In the genomic region with DNA sequence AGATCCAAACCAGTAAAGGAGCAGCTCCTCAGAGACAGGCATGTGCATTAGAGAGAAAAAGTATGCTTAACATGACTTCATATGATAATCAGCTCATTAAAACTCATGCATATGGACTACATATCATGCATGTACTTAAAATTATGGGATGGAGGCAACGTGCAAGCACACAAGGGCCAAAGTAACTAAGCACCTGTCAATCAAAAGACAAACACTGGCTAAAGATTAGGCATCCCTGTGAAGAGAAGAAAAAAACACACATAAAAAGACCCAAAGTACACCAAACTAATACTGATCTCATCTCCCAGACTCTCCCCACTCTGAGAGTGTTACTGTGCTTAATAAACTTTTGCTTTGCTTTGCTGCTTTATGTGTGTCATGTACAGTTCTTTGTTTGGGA, we compare ENCODE assay signal across 4 cellular contexts.
DNase-seq lines count a peak whose midpoint lies in the region; ATAC-seq, FAIRE-seq and TF ChIP-seq lines count a peak whose summit lies in the region.
"Not testable (repeated sequence)": the region's sequence is repeated elsewhere in the genome, so short reads cannot be mapped to it uniquely, and the experiment has no call there.

No MANE protein-coding gene starts in this region.

- DNase-seq in CD8-positive, alpha-beta T cell; HEK293T (ENCODE audit: extremely low spot score); stimulated activated naive B cell treated with anti-CD40 and anti-IgM and Interleukin-4, amounts not matched to agents 10 μg/mL and 1 μg/mL and 100 μg/mL, for 72 hours: not testable (repeated sequence)
- peak in 1 of 4 experiments; percentile 27 for DNase-seq in K562 (ENCODE audit: extremely low read depth in 1 of 4, low spot score in 3 of 4)

- TF ChIP-seq CTCF in CD8-positive, alpha-beta T cell (IDR thresholded peaks at IDR 0.05); K562 (IDR thresholded peaks at IDR 0.05 in 2 of 3, conservative IDR thresholded peaks at IDR 0.05 in 1 of 3; ENCODE audit: insufficient read depth in 2 of 3, low read depth in 1 of 3, low read length in 3 of 3): not testable (repeated sequence)

- not testable (repeated sequence) for H3K9me1 ChIP-seq in K562 (ENCODE audit: control insufficient read depth, insufficient read depth, low read length)

- H3K27me3 ChIP-seq in CD8-positive, alpha-beta T cell (ENCODE audit: insufficient read depth, low read length); K562 (ENCODE audit: control insufficient read depth in 2 of 2, insufficient read depth in 2 of 2, low read length in 2 of 2): not testable (repeated sequence)

- intact Hi-C loops in CD8-positive, alpha-beta T cell (cut with DNase I, micrococcal nuclease); K562 (cut with micrococcal nuclease): not testable (repeated sequence)

- peak overlapping the region; percentile 78 for H3K27ac Mint-ChIP-seq in CD8-positive, alpha-beta T cell
- peak overlapping the region; percentile 65 for H3K27ac Mint-ChIP-seq in stimulated activated naive B cell treated with anti-CD40 and anti-IgM and Interleukin-4, amounts not matched to agents 10 μg/mL and 1 μg/mL and 100 μg/mL, for 72 hours

- not testable (repeated sequence) for H3K9me3 Mint-ChIP-seq in CD8-positive, alpha-beta T cell; stimulated activated naive B cell treated with anti-CD40 and anti-IgM and Interleukin-4, amounts not matched to agents 10 μg/mL and 1 μg/mL and 100 μg/mL, for 72 hours

- peaks cover 29% of the 10 kb centered on the region for H3K36me3 Mint-ChIP-seq in CD8-positive, alpha-beta T cell
- H3K36me3 Mint-ChIP-seq in stimulated activated naive B cell treated with anti-CD40 and anti-IgM and Interleukin-4, amounts not matched to agents 10 μg/mL and 1 μg/mL and 100 μg/mL, for 72 hours = not testable (repeated sequence)

- not testable (repeated sequence) for H3K27me3 Mint-ChIP-seq in CD8-positive, alpha-beta T cell (ENCODE audit: low read depth); stimulated activated naive B cell treated with anti-CD40 and anti-IgM and Interleukin-4, amounts not matched to agents 10 μg/mL and 1 μg/mL and 100 μg/mL, for 72 hours

- H4K20me1 ChIP-seq in K562 (replicated peaks; ENCODE audit: control insufficient read depth, insufficient read depth, low read length) = not testable (repeated sequence)

- not testable (repeated sequence) for H3K27ac ChIP-seq in CD8-positive, alpha-beta T cell (ENCODE audit: low read depth, low read length); K562 (ENCODE audit: extremely low read depth, low read depth, low read length)

- H3K4me2 ChIP-seq in K562 (ENCODE audit: insufficient read depth, low read length) = not testable (repeated sequence)

- H3K36me3 ChIP-seq in CD8-positive, alpha-beta T cell (ENCODE audit: insufficient read depth, low read length); K562 (ENCODE audit: control insufficient read depth, insufficient read depth, low read length): not testable (repeated sequence)

- not testable (repeated sequence) for TF ChIP-seq EP300 in K562 (IDR thresholded peaks at IDR 0.05; ENCODE audit: low read length)

- in situ Hi-C loops in K562 (cut with MboI) = not testable (repeated sequence)

- not testable (repeated sequence) for H3K9me3 ChIP-seq in CD8-positive, alpha-beta T cell (ENCODE audit: low read length); K562 (replicated peaks; ENCODE audit: control insufficient read depth, insufficient read depth, low read depth, low read length)

- not testable (repeated sequence) for H3K4me1 ChIP-seq in CD8-positive, alpha-beta T cell (ENCODE audit: insufficient read depth, low read length); K562 (replicated peaks in 1 of 2; ENCODE audit: control insufficient read depth in 2 of 2, insufficient read depth in 2 of 2, low read length in 2 of 2)

- not testable (repeated sequence) for H3K79me2 ChIP-seq in K562 (ENCODE audit: control insufficient read depth, insufficient read depth, low read length)

- not testable (repeated sequence) for ATAC-seq in CD8-positive, alpha-beta T cell; K562; stimulated activated naive B cell treated with anti-CD40 and anti-IgM and Interleukin-4, amounts not matched to agents 10 μg/mL and 1 μg/mL and 100 μg/mL, for 72 hours (replicated peaks)

- peaks cover 13% of the 10 kb centered on the region for H3K4me1 Mint-ChIP-seq in CD8-positive, alpha-beta T cell (ENCODE audit: low read depth)
- H3K4me1 Mint-ChIP-seq in stimulated activated naive B cell treated with anti-CD40 and anti-IgM and Interleukin-4, amounts not matched to agents 10 μg/mL and 1 μg/mL and 100 μg/mL, for 72 hours = not testable (repeated sequence)

- H2AFZ ChIP-seq in K562 (ENCODE audit: low read depth, low read length) = not testable (repeated sequence)

- POLR2A ChIA-PET in CD8-positive, alpha-beta T cell (lab: Charles Lee); HEK293T (lab: Yijun Ruan, JAX); K562 (lab: Yijun Ruan, JAX): not testable (repeated sequence)

- not testable (repeated sequence) for BruUV-seq in K562 (replicated peaks; lab: Mats Ljungman, UMichigan)

- not testable (repeated sequence) for H3K9ac ChIP-seq in K562 (ENCODE audit: insufficient read depth in 1 of 2, low read depth in 2 of 2, low read length in 2 of 2)

- not testable (repeated sequence) for H3K4me3 ChIP-seq in CD8-positive, alpha-beta T cell (ENCODE audit: low read depth, low read length); K562

- CTCF ChIA-PET in CD8-positive, alpha-beta T cell (lab: Charles Lee); HEK293T (lab: Yijun Ruan, JAX); K562 (lab: Yijun Ruan, JAX; ENCODE audit: low intra/inter-chr PET ratio): not testable (repeated sequence)

- not testable (repeated sequence) for TF ChIP-seq POLR2A in K562 (conservative IDR thresholded peaks at IDR 0.05)

- H3K4me3 Mint-ChIP-seq in CD8-positive, alpha-beta T cell; stimulated activated naive B cell treated with anti-CD40 and anti-IgM and Interleukin-4, amounts not matched to agents 10 μg/mL and 1 μg/mL and 100 μg/mL, for 72 hours: not testable (repeated sequence)

- 0% methylated on average over 1 of the region's 1 CpG for WGBS in K562 (ENCODE audit: insufficient coverage, low coverage, missing lambda C conversion rate)

- FAIRE-seq in K562 (lab: Jason Lieb, UNC) = not testable (repeated sequence)

- not testable (repeated sequence) for TF ChIP-seq RAD21 in K562 (CRISPR knock-in tag; conservative IDR thresholded peaks at IDR 0.05 in 1 of 2, IDR thresholded peaks at IDR 0.05 in 1 of 2)

TF ChIP-seq in HEK293T, 16 proteins besides CTCF, POLR2A, EP300 and RAD21:
- TF ChIP-seq, protein P1, sequence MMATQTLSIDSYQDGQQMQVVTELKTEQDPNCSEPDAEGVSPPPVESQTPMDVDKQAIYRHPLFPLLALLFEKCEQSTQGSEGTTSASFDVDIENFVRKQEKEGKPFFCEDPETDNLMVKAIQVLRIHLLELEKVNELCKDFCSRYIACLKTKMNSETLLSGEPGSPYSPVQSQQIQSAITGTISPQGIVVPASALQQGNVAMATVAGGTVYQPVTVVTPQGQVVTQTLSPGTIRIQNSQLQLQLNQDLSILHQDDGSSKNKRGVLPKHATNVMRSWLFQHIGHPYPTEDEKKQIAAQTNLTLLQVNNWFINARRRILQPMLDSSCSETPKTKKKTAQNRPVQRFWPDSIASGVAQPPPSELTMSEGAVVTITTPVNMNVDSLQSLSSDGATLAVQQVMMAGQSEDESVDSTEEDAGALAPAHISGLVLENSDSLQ (IDR thresholded peaks at IDR 0.05) = peak; percentile 55

TF ChIP-seq in K562, 482 proteins besides CTCF, POLR2A, EP300 and RAD21:
- TF ChIP-seq, protein P2, sequence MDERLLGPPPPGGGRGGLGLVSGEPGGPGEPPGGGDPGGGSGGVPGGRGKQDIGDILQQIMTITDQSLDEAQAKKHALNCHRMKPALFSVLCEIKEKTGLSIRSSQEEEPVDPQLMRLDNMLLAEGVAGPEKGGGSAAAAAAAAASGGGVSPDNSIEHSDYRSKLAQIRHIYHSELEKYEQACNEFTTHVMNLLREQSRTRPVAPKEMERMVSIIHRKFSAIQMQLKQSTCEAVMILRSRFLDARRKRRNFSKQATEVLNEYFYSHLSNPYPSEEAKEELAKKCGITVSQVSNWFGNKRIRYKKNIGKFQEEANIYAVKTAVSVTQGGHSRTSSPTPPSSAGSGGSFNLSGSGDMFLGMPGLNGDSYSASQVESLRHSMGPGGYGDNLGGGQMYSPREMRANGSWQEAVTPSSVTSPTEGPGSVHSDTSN (CRISPR knock-in tag; IDR thresholded peaks at IDR 0.05; ENCODE audit: low read depth) = not testable (repeated sequence)
- TF ChIP-seq, protein P2 (tag; conservative IDR thresholded peaks at IDR 0.05; ENCODE audit: low read depth) = peak; percentile 54; the same call in 1 of the 2 replicates
- TF ChIP-seq MEIS2 (IDR thresholded peaks at IDR 0.05; ENCODE audit: partially characterized antibody) = peak; percentile 74
- TF ChIP-seq, protein P1 (IDR thresholded peaks at IDR 0.05) = peak; percentile 95
